ENCODE assay signal across 12 cellular contexts in the genomic region with DNA sequence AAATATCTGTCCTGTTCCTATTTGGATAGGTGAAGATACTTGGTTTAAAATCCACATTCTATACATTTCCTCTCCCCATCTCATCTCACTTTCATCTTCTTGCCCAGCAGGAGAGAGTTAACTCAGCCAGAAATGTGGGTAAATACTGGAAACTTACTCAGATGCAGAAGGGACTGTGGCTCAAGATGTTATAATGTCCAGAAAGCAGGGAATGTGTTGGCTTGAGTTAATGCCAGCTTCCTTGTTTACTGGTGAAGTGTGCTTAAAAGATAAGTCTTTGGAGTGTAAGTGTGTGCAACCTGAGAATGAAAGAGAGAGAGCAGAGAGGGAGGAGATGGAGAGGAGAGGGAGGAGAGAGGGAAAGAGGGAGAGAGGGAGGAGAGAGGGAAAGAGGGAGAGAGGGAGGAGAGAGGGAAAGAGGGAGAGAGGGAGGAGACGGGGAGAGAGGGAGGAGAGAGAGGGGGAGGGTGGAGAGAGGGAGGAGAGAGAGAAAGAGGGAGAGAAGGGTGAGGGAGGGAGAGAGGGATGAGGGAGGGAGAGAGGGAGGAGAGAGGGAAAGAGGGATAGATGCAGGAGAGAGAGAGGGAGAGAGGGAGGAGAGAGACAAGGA. TPM values are rescaled to one million over a fixed set of nuclear protein-coding genes. Genes with fewer than 3 reads are reported as not detected.
A peak's percentile ranks its signal among the peaks of the same experiment; 100 is the strongest.
DNase-seq lines count a peak whose midpoint lies in the region; ATAC-seq, FAIRE-seq and TF ChIP-seq lines count a peak whose summit lies in the region.
"Had no signal": no experiment of that assay in that cellular context is flagged by ENCODE, and none has a peak within 500 bp of the region (broad histone marks: within the 10 kb centered on the region; RNA-seq: fewer than 3 reads in every experiment).

No MANE protein-coding gene starts in this region.

- FAIRE-seq in HepG2 (lab: Jason Lieb, UNC): no peak

- H3K36me3 Mint-ChIP-seq in stimulated activated memory B cell treated with anti-CD40 and anti-IgM and Interleukin-4, amounts not matched to agents 10 μg/mL and 1 μg/mL and 100 μg/mL, for 72 hours: no peaks in the 10 kb centered on the region

- H3K27ac Mint-ChIP-seq in stimulated activated memory B cell treated with anti-CD40 and anti-IgM and Interleukin-4, amounts not matched to agents 10 μg/mL and 1 μg/mL and 100 μg/mL, for 72 hours: no peak overlapping the region

- H3K9me3 Mint-ChIP-seq in stimulated activated memory B cell treated with anti-CD40 and anti-IgM and Interleukin-4, amounts not matched to agents 10 μg/mL and 1 μg/mL and 100 μg/mL, for 72 hours: no peaks in the 10 kb centered on the region

- no peaks in the 10 kb centered on the region for H3K36me3 ChIP-seq in HepG2 (replicated peaks in 1 of 2; ENCODE audit: control insufficient read depth in 1 of 2, insufficient read depth in 2 of 2, low read length in 2 of 2)
- H3K36me3 ChIP-seq: colonic mucosa, heart right ventricle, tibial artery had no signal

- H4K20me1 ChIP-seq in HepG2 (ENCODE audit: insufficient read depth, low read length): no peaks in the 10 kb centered on the region

- intact Hi-C loops in HepG2 (cut with micrococcal nuclease; ENCODE audit: unreplicated experiment): no loop called here

- H3K27me3 ChIP-seq in HepG2 (ENCODE audit: control insufficient read depth in 1 of 2, insufficient read depth in 2 of 2, low read length in 2 of 2): peaks cover 0 to 5% of the 10 kb centered on the region in 2 experiments; a peak in 1 of 5 replicates
- H3K27me3 ChIP-seq: colonic mucosa had no signal

- H3K4me3 Mint-ChIP-seq in stimulated activated memory B cell treated with anti-CD40 and anti-IgM and Interleukin-4, amounts not matched to agents 10 μg/mL and 1 μg/mL and 100 μg/mL, for 72 hours: no peak overlapping the region

- no peak overlapping the region for H3K9ac ChIP-seq in HepG2 (ENCODE audit: insufficient read depth, low read depth, low read length)

- H3K4me2 ChIP-seq in HepG2 (ENCODE audit: low read depth, low read length): no peak overlapping the region

- no peak for TF ChIP-seq POLR2A in HepG2 (IDR thresholded peaks at IDR 0.05; ENCODE audit: insufficient read depth in 1 of 2, low read depth in 2 of 2, low read length in 2 of 2)

- POLR2A ChIA-PET in HepG2 (lab: Yijun Ruan, JAX) (no interaction called here), HEK293T (lab: Yijun Ruan, JAX) (no interaction called here)

- H2AFZ ChIP-seq in HepG2 (ENCODE audit: low read length): no peak overlapping the region

- H3K79me2 ChIP-seq in HepG2 (ENCODE audit: insufficient read depth, low read length): no peaks in the 10 kb centered on the region

- 0% methylated on average over 1 of the region's 1 CpG for WGBS in HepG2 (ENCODE audit: low lambda C conversion rate)

- CTCF ChIA-PET in HepG2 (lab: Yijun Ruan, JAX; ENCODE audit: low intra/inter-chr PET ratio, low total read pairs): no interaction called here
- CTCF ChIA-PET in HEK293T (lab: Yijun Ruan, JAX): no interaction called here

- TF ChIP-seq EP300 in HepG2 (IDR thresholded peaks at IDR 0.05; ENCODE audit: low read depth in 2 of 2, low read length in 2 of 2) (no peak), HepG2 (CRISPR knock-in tag; IDR thresholded peaks at IDR 0.05; ENCODE audit: borderline replicate concordance) (no peak)

- peaks cover 17% of the 10 kb centered on the region for H3K27me3 Mint-ChIP-seq in stimulated activated memory B cell treated with anti-CD40 and anti-IgM and Interleukin-4, amounts not matched to agents 10 μg/mL and 1 μg/mL and 100 μg/mL, for 72 hours

- H3K4me1 ChIP-seq in HepG2 (ENCODE audit: insufficient read depth, low read length): peaks cover 24% of the 10 kb centered on the region
- H3K4me1 ChIP-seq: colonic mucosa had no signal

- peaks cover 7% of the 10 kb centered on the region for H3K4me1 Mint-ChIP-seq in stimulated activated memory B cell treated with anti-CD40 and anti-IgM and Interleukin-4, amounts not matched to agents 10 μg/mL and 1 μg/mL and 100 μg/mL, for 72 hours

- no peak for TF ChIP-seq RAD21 in HepG2 (CRISPR knock-in tag; IDR thresholded peaks at IDR 0.05)

- ATAC-seq in HepG2: no peak
- no peak for ATAC-seq in stimulated activated memory B cell treated with anti-CD40 and anti-IgM and Interleukin-4, amounts not matched to agents 10 μg/mL and 1 μg/mL and 100 μg/mL, for 72 hours
- no peak for ATAC-seq in GM19328 (IDR thresholded peaks at IDR 0.05; ENCODE audit: unreplicated experiment)

- no TSS peak for BruUV-seq in HepG2 (replicated peaks; lab: Mats Ljungman, UMichigan)

- H3K4me3 ChIP-seq in astrocyte of the cerebellum (ENCODE audit: low read depth, low read length) (peak overlapping the region; percentile 9), HepG2 (replicated peaks in 1 of 3; ENCODE audit: insufficient read depth in 1 of 3, low read depth in 2 of 3, low read length in 3 of 3) (no peak overlapping the region)
- H3K4me3 ChIP-seq: colonic mucosa, heart right ventricle, tibial artery had no signal

- DNase-seq in AG20443 (ENCODE audit: low spot score) (peak; percentile 36), HT-29 (ENCODE audit: low spot score) (peak; percentile 41), astrocyte of the cerebellum (ENCODE audit: low read depth) (peak; percentile 74), HepG2 (ENCODE audit: low spot score) (no peak), HEK293T (ENCODE audit: extremely low spot score) (no peak), HK-2 (ENCODE audit: unreplicated experiment) (no peak)
- DNase-seq: colonic mucosa, heart right ventricle, midbrain, tibial artery had no signal

- TF ChIP-seq CTCF in astrocyte of the cerebellum (IDR thresholded peaks at IDR 0.05; ENCODE audit: low read depth, low read length, missing control alignments) (no peak), HepG2 (CRISPR knock-in tag; IDR thresholded peaks at IDR 0.05) (no peak)

- in situ Hi-C loops in astrocyte of the cerebellum (cut with HindIII; ENCODE audit: low sequenced_read_pairs) (no loop called here), HepG2 (cut with HindIII; ENCODE audit: extremely low pct_ligation_motif_present, low pct_unique_long_range_greater_than_20kb) (no loop called here)

- no peaks in the 10 kb centered on the region for H3K9me3 ChIP-seq in HepG2 (ENCODE audit: low read length)
- H3K9me3 ChIP-seq: colonic mucosa, heart right ventricle, tibial artery had no signal

- no peak overlapping the region for H3K27ac ChIP-seq in HepG2 (ENCODE audit: extremely low read length, insufficient read depth, low read length)
- H3K27ac ChIP-seq: colonic mucosa, heart right ventricle, tibial artery had no signal

TF ChIP-seq in HepG2, 621 proteins besides CTCF, POLR2A, EP300 and RAD21 (continues in another document):
- no peak for TF ChIP-seq MAF1 (CRISPR knock-in tag; IDR thresholded peaks at IDR 0.05; ENCODE audit: borderline replicate concordance)

RNA-seq across cellular contexts. Expression of gene SNRPF, which starts 22.0 kb away (rescaled TPM):
- 29.0 and 32.0 TPM in 2 replicates for total RNA-seq in HT-29 (2014; rRNA removed; shearing (Covaris generic))
- 77.2 and 94.7 TPM in 2 replicates for total RNA-seq in HepG2 (2016; rRNA removed; fragmentation: Illumina TruSeq; extraction: Trizol)
- 26.9 and 33.1 TPM in 2 replicates for total RNA-seq in HepG2 (2016; cell fraction: cytosol; rRNA removed; fragmentation: Illumina TruSeq; extraction: Trizol; ENCODE audit: low read depth)
- total RNA-seq in HepG2 (2016; cell fraction: insoluble cytoplasmic fraction; rRNA removed; fragmentation: Illumina TruSeq; extraction: Trizol): 81.2 and 98.9 TPM in 2 replicates
- 44.1 and 49.3 TPM in 2 replicates for total RNA-seq in HepG2 (2016; cell fraction: membrane; rRNA removed; fragmentation: Illumina TruSeq; extraction: Trizol)
- total RNA-seq in HepG2 (2016; cell fraction: nucleus; rRNA removed; fragmentation: Illumina TruSeq; extraction: Trizol): 43.9 and 45.5 TPM in 2 replicates
- polyA plus RNA-seq in HepG2 (2011; rRNA removed): 24.3 and 31.7 TPM in 2 replicates
- polyA plus RNA-seq in HepG2 (2011; cell fraction: cytosol; rRNA removed): 12.6 and 12.9 TPM in 2 replicates
- polyA plus RNA-seq in HepG2 (2011; cell fraction: nucleus; rRNA removed): 5.8 TPM in 2 replicates
- polyA plus RNA-seq in HepG2 (2012): 42.8 and 62.0 TPM in 2 replicates
- 44.6 and 58.9 TPM in 2 replicates for polyA plus RNA-seq in HepG2 (2016; cell fraction: cytosol; fragmentation: Illumina TruSeq; extraction: Trizol; ENCODE audit: low read depth)
- 161 and 181 TPM in 2 replicates for polyA plus RNA-seq in HepG2 (2016; cell fraction: insoluble cytoplasmic fraction; fragmentation: Illumina TruSeq; extraction: Trizol; ENCODE audit: low read depth)
- polyA plus RNA-seq in HepG2 (2016; cell fraction: membrane; fragmentation: Illumina TruSeq; extraction: Trizol; ENCODE audit: low read depth): 62.3 and 79.4 TPM in 2 replicates
- polyA plus RNA-seq in HepG2 (2016; cell fraction: nucleus; fragmentation: Illumina TruSeq; extraction: Trizol; ENCODE audit: insufficient read depth, low read depth): 67.6 and 85.9 TPM in 2 replicates
- 6.8 and 8.3 TPM in 2 replicates for polyA minus RNA-seq in HepG2 (2011; rRNA and poly(A)+ RNA removed; ENCODE audit: low replicate concordance)
- 5.1 and 7.6 TPM in 2 replicates for polyA minus RNA-seq in HepG2 (2011; cell fraction: cytosol; rRNA and poly(A)+ RNA removed)
- 24.0 and 29.7 TPM in 2 replicates for polyA minus RNA-seq in HepG2 (2011; cell fraction: nucleus; rRNA and poly(A)+ RNA removed)

RNA-seq across cellular contexts. Expression of gene NTN4, which starts 46.2 kb away (rescaled TPM):
- 17.1 and 18.1 TPM in 2 replicates for total RNA-seq in HT-29 (2014; rRNA removed; shearing (Covaris generic))
- total RNA-seq in HepG2 (2016; rRNA removed; fragmentation: Illumina TruSeq; extraction: Trizol): 9.5 and 11.5 TPM in 2 replicates
- total RNA-seq in HepG2 (2016; cell fraction: cytosol; rRNA removed; fragmentation: Illumina TruSeq; extraction: Trizol; ENCODE audit: low read depth): 1.3 and 1.5 TPM in 2 replicates
- total RNA-seq in HepG2 (2016; cell fraction: insoluble cytoplasmic fraction; rRNA removed; fragmentation: Illumina TruSeq; extraction: Trizol): 8.3 and 13.6 TPM in 2 replicates
- total RNA-seq in HepG2 (2016; cell fraction: membrane; rRNA removed; fragmentation: Illumina TruSeq; extraction: Trizol): 5.1 and 5.6 TPM in 2 replicates
- 13.7 and 18.2 TPM in 2 replicates for total RNA-seq in HepG2 (2016; cell fraction: nucleus; rRNA removed; fragmentation: Illumina TruSeq; extraction: Trizol)
- polyA plus RNA-seq in HepG2 (2011; rRNA removed): 7.8 and 9.6 TPM in 2 replicates
- polyA plus RNA-seq in HepG2 (2011; cell fraction: cytosol; rRNA removed): 7.1 and 7.6 TPM in 2 replicates
- polyA plus RNA-seq in HepG2 (2011; cell fraction: nucleus; rRNA removed): 4.4 and 6.7 TPM in 2 replicates
- 5.3 and 6.6 TPM in 2 replicates for polyA plus RNA-seq in HepG2 (2012)
- 1.1 and 1.3 TPM in 2 replicates for polyA plus RNA-seq in HepG2 (2016; cell fraction: cytosol; fragmentation: Illumina TruSeq; extraction: Trizol; ENCODE audit: low read depth)
- 8.4 and 8.8 TPM in 2 replicates for polyA plus RNA-seq in HepG2 (2016; cell fraction: insoluble cytoplasmic fraction; fragmentation: Illumina TruSeq; extraction: Trizol; ENCODE audit: low read depth)
- polyA plus RNA-seq in HepG2 (2016; cell fraction: membrane; fragmentation: Illumina TruSeq; extraction: Trizol; ENCODE audit: low read depth): 3.4 and 3.5 TPM in 2 replicates
- 19.5 and 23.9 TPM in 2 replicates for polyA plus RNA-seq in HepG2 (2016; cell fraction: nucleus; fragmentation: Illumina TruSeq; extraction: Trizol; ENCODE audit: insufficient read depth, low read depth)
- polyA minus RNA-seq in HepG2 (2011; rRNA and poly(A)+ RNA removed; ENCODE audit: low replicate concordance): 31.5 and 36.2 TPM in 2 replicates
- polyA minus RNA-seq in HepG2 (2011; cell fraction: cytosol; rRNA and poly(A)+ RNA removed): 6.3 and 7.2 TPM in 2 replicates
- 9.5 and 11.9 TPM in 2 replicates for polyA minus RNA-seq in HepG2 (2011; cell fraction: nucleus; rRNA and poly(A)+ RNA removed)

Comparison
In these comparisons a context has a peak if more than half of its experiments do, and no peak if none do; other contexts are left out.
1. DNase-seq: peak in AG20443 (single experiment), HT-29 (single experiment) and astrocyte of the cerebellum (single experiment); none in HepG2 (single experiment), HEK293T (single experiment) and HK-2 (single experiment).